Comparison of ENCODE assay signal across 9 cellular contexts in the genomic region with DNA sequence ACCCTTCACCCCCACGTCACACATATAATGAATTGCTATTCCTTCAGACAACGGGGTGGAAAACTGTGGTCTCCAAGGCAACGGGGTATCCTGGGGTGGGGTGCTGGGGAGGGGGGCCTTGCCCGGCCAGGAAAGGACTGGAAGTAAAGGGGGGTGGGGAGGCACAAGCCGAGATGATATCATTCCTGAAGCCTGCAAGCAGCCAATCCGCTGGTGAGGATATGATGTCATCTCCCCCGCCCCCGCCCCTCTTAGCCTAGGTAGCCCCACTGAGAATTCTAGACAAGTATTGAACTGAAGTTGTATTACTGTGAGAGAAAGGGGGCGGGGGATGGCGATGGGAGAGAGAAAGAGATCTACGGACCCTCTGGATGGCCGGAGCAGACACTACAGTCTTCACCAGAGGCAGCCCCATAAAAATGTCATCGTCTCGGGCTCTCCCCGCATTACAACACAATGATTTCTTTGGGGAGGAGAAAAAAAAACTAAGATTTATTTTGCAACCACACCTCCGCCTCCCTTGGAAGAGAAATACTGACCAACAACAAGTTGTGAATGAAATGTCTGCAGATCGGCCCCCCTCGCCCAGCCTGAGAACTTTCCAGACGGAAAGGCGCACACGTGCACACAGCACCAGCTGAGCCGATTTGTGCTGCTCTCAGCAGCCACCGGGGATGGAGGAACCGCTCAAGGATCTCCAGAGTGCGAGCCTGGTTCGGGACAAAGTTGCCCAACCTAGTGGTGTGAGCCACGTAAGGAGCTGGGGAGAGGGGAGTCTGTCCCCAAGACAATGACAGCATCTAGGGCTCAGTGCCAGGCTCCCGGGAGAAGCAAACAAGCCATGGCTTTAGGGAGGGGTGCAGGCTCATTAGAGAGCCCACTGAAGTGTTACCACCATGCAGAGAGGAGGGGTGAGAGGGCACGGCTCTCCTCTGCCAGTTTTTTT.
DNase-seq lines count a peak whose midpoint lies in the region; ATAC-seq and TF ChIP-seq lines count a peak whose summit lies in the region.
"Had no signal": no experiment of that assay in that cellular context is flagged by ENCODE, and none has a peak within 500 bp of the region (broad histone marks: within the 10 kb centered on the region; RNA-seq: fewer than 3 reads in every experiment).

No MANE protein-coding gene starts in this region.

- H3K4me3 ChIP-seq in AG10803 (ENCODE audit: low read length) (no peak overlapping the region), adipocyte (ENCODE audit: low read length) (peak overlapping the region; percentile 58), SJCRH30 (no peak overlapping the region)

- H3K9ac ChIP-seq in adipocyte (ENCODE audit: low read length) = no peak overlapping the region

- peaks cover 35% of the 10 kb centered on the region for H3K4me1 ChIP-seq in adipocyte (ENCODE audit: control insufficient read depth, insufficient read depth, low read length)
- peaks cover 26% of the 10 kb centered on the region for H3K4me1 ChIP-seq in SJCRH30

- CTCF ChIA-PET in activated naive CD4-positive, alpha-beta T cell treated with anti-CD3 and anti-CD28 coated beads, Interleukin-2, amount 10 ng/mL, durations not matched to agents 7 days and 5 days (lab: Charles Lee) = interaction anchor here (0.6 kb wide), 1 partner anchor 50 kb away, joined by 3 read pairs; no protein-coding TSS in a partner anchor

- H3K4me3 Mint-ChIP-seq in activated naive CD4-positive, alpha-beta T cell treated with anti-CD3 and anti-CD28 coated beads, Interleukin-2, amount 10 ng/mL, durations not matched to agents 7 days and 5 days = no peak overlapping the region
- H3K4me3 Mint-ChIP-seq in CD14-positive monocyte = no peak overlapping the region

- no peak overlapping the region for H3K27ac Mint-ChIP-seq in activated naive CD4-positive, alpha-beta T cell treated with anti-CD3 and anti-CD28 coated beads, Interleukin-2, amount 10 ng/mL, durations not matched to agents 7 days and 5 days
- peak overlapping the region in 1 of 7 donors; percentile 64 for H3K27ac Mint-ChIP-seq in CD14-positive monocyte

- peaks cover 6% of the 10 kb centered on the region for H3K27me3 Mint-ChIP-seq in activated naive CD4-positive, alpha-beta T cell treated with anti-CD3 and anti-CD28 coated beads, Interleukin-2, amount 10 ng/mL, durations not matched to agents 7 days and 5 days
- peaks cover 1 to 8% (median 6%) of the 10 kb centered on the region in 3 donors for H3K27me3 Mint-ChIP-seq in CD14-positive monocyte (ENCODE audit: low read depth in 3 of 3)

- ATAC-seq in left cardiac atrium (peak; percentile 58 to 77), HG03432 (IDR thresholded peaks at IDR 0.05; ENCODE audit: unreplicated experiment) (no peak)

- H3K36me3 ChIP-seq in adipocyte (ENCODE audit: control insufficient read depth, insufficient read depth, low read length, severe bottlenecking) = no peaks in the 10 kb centered on the region
- H3K36me3 ChIP-seq in SJCRH30 = no peaks in the 10 kb centered on the region

- DNase-seq in AG10803 (ENCODE audit: low read depth) = peak; percentile 28
- DNase-seq in adipocyte (ENCODE audit: low read depth) = no peak
- peak; percentile 74 for DNase-seq in left cardiac atrium
- peak; percentile 42 for DNase-seq in occipital lobe (lab: John Stamatoyannopoulos, UW)
- no peak for DNase-seq in activated naive CD4-positive, alpha-beta T cell treated with anti-CD3 and anti-CD28 coated beads, Interleukin-2, amount 10 ng/mL, durations not matched to agents 7 days and 5 days
- no peak for DNase-seq in CD14-positive monocyte (ENCODE audit: low spot score)
- no peak for DNase-seq in SJCRH30

- H3K9me3 Mint-ChIP-seq in activated naive CD4-positive, alpha-beta T cell treated with anti-CD3 and anti-CD28 coated beads, Interleukin-2, amount 10 ng/mL, durations not matched to agents 7 days and 5 days = peaks cover 6% of the 10 kb centered on the region
- peaks cover 0 to 13% (median 5%) of the 10 kb centered on the region in 7 donors for H3K9me3 Mint-ChIP-seq in CD14-positive monocyte

- no peak for TF ChIP-seq CTCF in AG10803 (conservative IDR thresholded peaks at IDR 0.05; ENCODE audit: low read length)
- no peak for TF ChIP-seq CTCF in CD14-positive monocyte (IDR thresholded peaks at IDR 0.05)

- H3K9me3 ChIP-seq in adipocyte (ENCODE audit: control insufficient read depth, low read length) = no peaks in the 10 kb centered on the region
- no peaks in the 10 kb centered on the region for H3K9me3 ChIP-seq in SJCRH30 (replicated peaks)

- H3K27me3 ChIP-seq in adipocyte (replicated peaks; ENCODE audit: control insufficient read depth, insufficient read depth, low read length) (peaks cover 5% of the 10 kb centered on the region), SJCRH30 (no peaks in the 10 kb centered on the region)

- no peaks in the 10 kb centered on the region for H3K4me1 Mint-ChIP-seq in activated naive CD4-positive, alpha-beta T cell treated with anti-CD3 and anti-CD28 coated beads, Interleukin-2, amount 10 ng/mL, durations not matched to agents 7 days and 5 days
- H3K4me1 Mint-ChIP-seq in CD14-positive monocyte = no peaks in the 10 kb centered on the region

- H3K27ac ChIP-seq in SJCRH30 = no peak overlapping the region
- H3K27ac ChIP-seq: VCaP had no signal

- H3K36me3 Mint-ChIP-seq in activated naive CD4-positive, alpha-beta T cell treated with anti-CD3 and anti-CD28 coated beads, Interleukin-2, amount 10 ng/mL, durations not matched to agents 7 days and 5 days = no peaks in the 10 kb centered on the region
- no peaks in the 10 kb centered on the region for H3K36me3 Mint-ChIP-seq in CD14-positive monocyte

- intact Hi-C loops in left cardiac atrium (cut with DNase I) = no loop called here
- intact Hi-C loops in CD14-positive monocyte (cut with micrococcal nuclease) = no loop called here

Comparison
In these comparisons a context has a peak if more than half of its experiments do, and no peak if none do; other contexts are left out.
1. DNase-seq: peak in AG10803 (single experiment), left cardiac atrium (single experiment) and occipital lobe (single experiment); none in adipocyte (single experiment), activated naive CD4-positive, alpha-beta T cell treated with anti-CD3 and anti-CD28 coated beads, Interleukin-2, amount 10 ng/mL, durations not matched to agents 7 days and 5 days (single experiment), CD14-positive monocyte (single experiment) and SJCRH30 (0 of 2).